ENCODE assay signal across 12 cellular contexts in genomic region chr10:118002581-118002980, GRCh38. TPM values are rescaled to one million over a fixed set of nuclear protein-coding genes. Genes with fewer than 3 reads are reported as not detected.
A peak's percentile ranks its signal among the peaks of the same experiment; 100 is the strongest.
DNase-seq lines count a peak whose midpoint lies in the region; ATAC-seq and TF ChIP-seq lines count a peak whose summit lies in the region.
"Had no signal": no experiment of that assay in that cellular context is flagged by ENCODE, and none has a peak within 500 bp of the region (broad histone marks: within the 10 kb centered on the region; RNA-seq: fewer than 3 reads in every experiment).

No MANE protein-coding gene starts in this region.

- intact Hi-C loops in tibial artery (cut with DNase I; ENCODE audit: low total_unique reads): no loop called here

- no peak for TF ChIP-seq CTCF in tibial artery (IDR thresholded peaks at IDR 0.05)

- H3K9me3 Mint-ChIP-seq in activated naive CD8-positive, alpha-beta T cell treated with anti-CD3 and anti-CD28 coated beads, Interleukin-2, amount 50 U/mL, for 24 hours: no peaks in the 10 kb centered on the region
- H3K9me3 Mint-ChIP-seq: activated CD4-positive, alpha-beta T cell treated with anti-CD3 and anti-CD28 coated beads, Interleukin-2, amount 10 ng/mL, durations not matched to agents 7 days and 5 days had no signal

- H3K27ac ChIP-seq in tibial artery: no peak overlapping the region

- peaks cover 22 to 26% (median 24%) of the 10 kb centered on the region in 3 donors for H3K36me3 ChIP-seq in tibial artery

- H3K9me3 ChIP-seq in tibial artery: no peaks in the 10 kb centered on the region

- peaks cover 10% of the 10 kb centered on the region for H3K4me1 Mint-ChIP-seq in activated naive CD8-positive, alpha-beta T cell treated with anti-CD3 and anti-CD28 coated beads, Interleukin-2, amount 50 U/mL, for 24 hours

- no peak overlapping the region for H3K4me3 ChIP-seq in tibial artery

- H3K36me3 Mint-ChIP-seq in activated naive CD8-positive, alpha-beta T cell treated with anti-CD3 and anti-CD28 coated beads, Interleukin-2, amount 50 U/mL, for 24 hours (ENCODE audit: low read depth): peaks cover 50% of the 10 kb centered on the region

- no peaks in the 10 kb centered on the region for H3K4me1 ChIP-seq in tibial artery

- no peaks in the 10 kb centered on the region for H3K27me3 ChIP-seq in tibial artery

- no peak overlapping the region for H3K4me3 Mint-ChIP-seq in activated naive CD8-positive, alpha-beta T cell treated with anti-CD3 and anti-CD28 coated beads, Interleukin-2, amount 50 U/mL, for 24 hours
- H3K4me3 Mint-ChIP-seq: activated CD4-positive, alpha-beta T cell treated with anti-CD3 and anti-CD28 coated beads, Interleukin-2, amount 10 ng/mL, durations not matched to agents 7 days and 5 days had no signal

- DNase-seq in GM04504 (ENCODE audit: low read depth) (peak; percentile 10), KBM-7 (peak; percentile 16), renal cortical epithelial cell (ENCODE audit: low read depth) (peak; percentile 49), tibial artery (no peak), NCI-H82 treated with DMSO at 0.1 percent for 48 hours (lab: John Stamatoyannopoulos, UW; ENCODE audit: unreplicated experiment) (no peak), medulla oblongata (ENCODE audit: extremely low spot score) (no peak)
- DNase-seq in activated naive CD8-positive, alpha-beta T cell treated with anti-CD3 and anti-CD28 coated beads, Interleukin-2, amount 50 U/mL, for 24 hours: no peak
- DNase-seq: activated CD4-positive, alpha-beta T cell treated with anti-CD3 and anti-CD28 coated beads, Interleukin-2, amount 10 ng/mL, durations not matched to agents 7 days and 5 days; left ventricle myocardium superior; NCI-H1092; nucleus accumbens; stimulated activated naive CD4-positive, alpha-beta T cell had no signal

- peak; percentile 88 for ATAC-seq in activated naive CD8-positive, alpha-beta T cell treated with anti-CD3 and anti-CD28 coated beads, Interleukin-2, amount 50 U/mL, for 24 hours
- ATAC-seq: left ventricle myocardium superior had no signal

- in situ Hi-C loops in KBM-7 (cut with MboI; ENCODE audit: low pct_unique_long_range_greater_than_20kb, low sequenced_read_pairs): no loop called here

- H3K27me3 Mint-ChIP-seq in activated naive CD8-positive, alpha-beta T cell treated with anti-CD3 and anti-CD28 coated beads, Interleukin-2, amount 50 U/mL, for 24 hours: no peaks in the 10 kb centered on the region
- H3K27me3 Mint-ChIP-seq: activated CD4-positive, alpha-beta T cell treated with anti-CD3 and anti-CD28 coated beads, Interleukin-2, amount 10 ng/mL, durations not matched to agents 7 days and 5 days had no signal

- peak overlapping the region; percentile 85 for H3K27ac Mint-ChIP-seq in activated naive CD8-positive, alpha-beta T cell treated with anti-CD3 and anti-CD28 coated beads, Interleukin-2, amount 50 U/mL, for 24 hours
- H3K27ac Mint-ChIP-seq: activated CD4-positive, alpha-beta T cell treated with anti-CD3 and anti-CD28 coated beads, Interleukin-2, amount 10 ng/mL, durations not matched to agents 7 days and 5 days had no signal

RNA-seq across cellular contexts. Expression of gene RAB11FIP2, which starts 44.2 kb away (rescaled TPM):
- total RNA-seq in renal cortical epithelial cell: 24.1 and 61.3 TPM in 2 replicates

Comparison
In these comparisons a context has a peak if more than half of its experiments do, and no peak if none do; other contexts are left out.
1. DNase-seq: peak in GM04504 (single experiment), KBM-7 (single experiment) and renal cortical epithelial cell (single experiment); none in activated naive CD8-positive, alpha-beta T cell treated with anti-CD3 and anti-CD28 coated beads, Interleukin-2, amount 50 U/mL, for 24 hours (single experiment), tibial artery (0 of 2), NCI-H82 treated with DMSO at 0.1 percent for 48 hours (single experiment) and medulla oblongata (single experiment).